ENCODE assay signal across 23 cellular contexts in genomic region chr10:48595533-48595932, GRCh38. TPM values are rescaled to one million over a fixed set of nuclear protein-coding genes. Genes with fewer than 3 reads are reported as not detected.
A peak's percentile ranks its signal among the peaks of the same experiment; 100 is the strongest.
DNase-seq lines count a peak whose midpoint lies in the region; ATAC-seq, FAIRE-seq and TF ChIP-seq lines count a peak whose summit lies in the region.
"Had no signal": no experiment of that assay in that cellular context is flagged by ENCODE, and none has a peak within 500 bp of the region (broad histone marks: within the 10 kb centered on the region; RNA-seq: fewer than 3 reads in every experiment).

No MANE protein-coding gene starts in this region.

- H3K4me1 Mint-ChIP-seq in WTC11 = peaks cover 23% of the 10 kb centered on the region
- H3K4me1 Mint-ChIP-seq: CD4-positive, CD25-positive, alpha-beta regulatory T cell; CD8-positive, alpha-beta memory T cell had no signal

- POLR2A ChIA-PET in WTC11 (lab: Charles Lee) (no interaction called here), endothelial cell of umbilical vein (lab: Charles Lee) (no interaction called here)

- no peak for ATAC-seq in left ventricle myocardium superior
- no peak for ATAC-seq in WTC11
- no peak for ATAC-seq in GM18870 (IDR thresholded peaks at IDR 0.05; ENCODE audit: unreplicated experiment)

- CTCF ChIA-PET in WTC11 (lab: Charles Lee) = interaction anchor here (1.1 to 4.0 kb wide), 8 partner anchors 8 to 151 kb away, joined by 3 to 21 read pairs (median 7); partner anchors contain the start of gene ARHGAP22
- CTCF ChIA-PET in endothelial cell of umbilical vein (lab: Charles Lee) = interaction anchor here (0.7 to 2.9 kb wide), 5 partner anchors 8 to 231 kb away, joined by 3 to 21 read pairs (median 3); no protein-coding TSS in a partner anchor

- dilution Hi-C loops in endothelial cell of umbilical vein (cut with MboI; ENCODE audit: extremely low pct_ligation_motif_present, low sequenced_read_pairs) = no loop called here

- no peaks in the 10 kb centered on the region for H3K27me3 ChIP-seq in endothelial cell of umbilical vein (ENCODE audit: control insufficient read depth in 2 of 2, insufficient read depth in 2 of 2, low read length in 2 of 2)
- H3K27me3 ChIP-seq: BE2C had no signal

- H3K9ac ChIP-seq in endothelial cell of umbilical vein (replicated peaks; ENCODE audit: extremely low read depth, insufficient read depth, low read length) = no peak overlapping the region
- H3K9ac ChIP-seq: GM23248 had no signal

- H3K27ac ChIP-seq in endothelial cell of umbilical vein (ENCODE audit: insufficient read depth, low read depth, low read length) = no peak overlapping the region
- H3K27ac ChIP-seq: GM23248 had no signal

- DNase-seq in cardiac septum (ENCODE audit: low spot score) (peak; percentile 31), left ventricle myocardium superior (no peak), WTC11 (ENCODE audit: low spot score) (no peak), endothelial cell of umbilical vein (ENCODE audit: low read depth, low spot score) (no peak), SIG-M5 (lab: John Stamatoyannopoulos, UW) (no peak), cerebellum (ENCODE audit: low spot score) (no peak)
- DNase-seq: ACHN; BE2C; C1 segment of cervical spinal cord; CD4-positive, CD25-positive, alpha-beta regulatory T cell; CD8-positive, alpha-beta memory T cell; DMS 273 treated with DMSO at 0.1 percent for 48 hours; DMS53; DND-41; EL; GM23248; HCEC 1CT; IMR-90 had no signal

- H3K79me2 ChIP-seq in endothelial cell of umbilical vein (ENCODE audit: control insufficient read depth, insufficient read depth, low read length) = peaks cover 99% of the 10 kb centered on the region

- H3K9me3 ChIP-seq in endothelial cell of umbilical vein (replicated peaks; ENCODE audit: control insufficient read depth, insufficient read depth, low read length) = no peaks in the 10 kb centered on the region
- H3K9me3 ChIP-seq: BE2C had no signal

- intact Hi-C loops in cardiac septum (cut with DNase I) (no loop called here), left ventricle myocardium superior (cut with micrococcal nuclease) (no loop called here), endothelial cell of umbilical vein (cut with micrococcal nuclease) (no loop called here)

- H3K4me3 ChIP-seq in endothelial cell of umbilical vein (replicated peaks in 1 of 3; ENCODE audit: insufficient read depth in 1 of 3, low read depth in 1 of 3, low read length in 3 of 3) = no peak overlapping the region
- H3K4me3 ChIP-seq: GM12878, GM23248 had no signal

- H3K9me1 ChIP-seq in endothelial cell of umbilical vein (replicated peaks; ENCODE audit: control insufficient read depth, extremely low read depth, insufficient read depth, low read length) = no peaks in the 10 kb centered on the region

- peaks cover 3% of the 10 kb centered on the region for H3K27me3 Mint-ChIP-seq in WTC11 (ENCODE audit: low read depth)

- H2AFZ ChIP-seq in endothelial cell of umbilical vein (ENCODE audit: low read depth, low read length) = no peak overlapping the region
- H2AFZ ChIP-seq: GM23248 had no signal

- no peak overlapping the region for H3K4me2 ChIP-seq in endothelial cell of umbilical vein (ENCODE audit: insufficient read depth, low read length)

- peak; percentile 33 for FAIRE-seq in endothelial cell of umbilical vein (lab: Jason Lieb, UNC)
- FAIRE-seq: A204.1, GM12878, H54, HTR-8/SVneo had no signal

- peaks cover 3% of the 10 kb centered on the region for H3K4me1 ChIP-seq in endothelial cell of umbilical vein (ENCODE audit: control insufficient read depth, extremely low read depth, insufficient read depth, low read length)
- H3K4me1 ChIP-seq: BE2C had no signal

- no peaks in the 10 kb centered on the region for H3K36me3 ChIP-seq in endothelial cell of umbilical vein (ENCODE audit: control insufficient read depth in 2 of 2, extremely low read depth in 1 of 2, insufficient read depth in 2 of 2, low read length in 2 of 2)
- H3K36me3 ChIP-seq: BE2C had no signal

- no peaks in the 10 kb centered on the region for H3K9me3 Mint-ChIP-seq in WTC11
- H3K9me3 Mint-ChIP-seq: CD4-positive, CD25-positive, alpha-beta regulatory T cell; CD8-positive, alpha-beta memory T cell had no signal

- H4K20me1 ChIP-seq in endothelial cell of umbilical vein (replicated peaks; ENCODE audit: control insufficient read depth, extremely low read depth, insufficient read depth, low read length) = no peaks in the 10 kb centered on the region

- BruUV-seq in endothelial cell of umbilical vein (replicated peaks; lab: Mats Ljungman, UMichigan) = no TSS peak

- H3K36me3 Mint-ChIP-seq in WTC11 = no peaks in the 10 kb centered on the region
- H3K36me3 Mint-ChIP-seq: CD4-positive, CD25-positive, alpha-beta regulatory T cell; CD8-positive, alpha-beta memory T cell had no signal

- no peak overlapping the region for H3K4me3 Mint-ChIP-seq in WTC11
- H3K4me3 Mint-ChIP-seq: CD4-positive, CD25-positive, alpha-beta regulatory T cell had no signal

- TF ChIP-seq CTCF in WTC11 (IDR thresholded peaks at IDR 0.05) (no peak), endothelial cell of umbilical vein (IDR thresholded peaks at IDR 0.05; ENCODE audit: extremely low read depth in 1 of 2, insufficient read depth in 1 of 2, low read depth in 1 of 2, low read length in 2 of 2) (no peak)

- TF ChIP-seq POLR2A in endothelial cell of umbilical vein (IDR thresholded peaks at IDR 0.05; ENCODE audit: low read depth, low read length) = no peak

- H3K27ac Mint-ChIP-seq in WTC11 = no peak overlapping the region
- H3K27ac Mint-ChIP-seq: CD4-positive, CD25-positive, alpha-beta regulatory T cell had no signal

TF ChIP-seq in WTC11, 78 proteins besides CTCF, POLR2A, EP300 and RAD21 (continues in another document):
- no peak for TF ChIP-seq CREM (CRISPR knock-in tag; IDR thresholded peaks at IDR 0.05)
- no peak for TF ChIP-seq HMGA2 (CRISPR knock-in tag; IDR thresholded peaks at IDR 0.05)
- 0 out of 2 replicates have a peak, but pooled peaks have one; percentile 16 for TF ChIP-seq GTF2I (CRISPR knock-in tag; conservative IDR thresholded peaks at IDR 0.05)
- TF ChIP-seq, protein P1, sequence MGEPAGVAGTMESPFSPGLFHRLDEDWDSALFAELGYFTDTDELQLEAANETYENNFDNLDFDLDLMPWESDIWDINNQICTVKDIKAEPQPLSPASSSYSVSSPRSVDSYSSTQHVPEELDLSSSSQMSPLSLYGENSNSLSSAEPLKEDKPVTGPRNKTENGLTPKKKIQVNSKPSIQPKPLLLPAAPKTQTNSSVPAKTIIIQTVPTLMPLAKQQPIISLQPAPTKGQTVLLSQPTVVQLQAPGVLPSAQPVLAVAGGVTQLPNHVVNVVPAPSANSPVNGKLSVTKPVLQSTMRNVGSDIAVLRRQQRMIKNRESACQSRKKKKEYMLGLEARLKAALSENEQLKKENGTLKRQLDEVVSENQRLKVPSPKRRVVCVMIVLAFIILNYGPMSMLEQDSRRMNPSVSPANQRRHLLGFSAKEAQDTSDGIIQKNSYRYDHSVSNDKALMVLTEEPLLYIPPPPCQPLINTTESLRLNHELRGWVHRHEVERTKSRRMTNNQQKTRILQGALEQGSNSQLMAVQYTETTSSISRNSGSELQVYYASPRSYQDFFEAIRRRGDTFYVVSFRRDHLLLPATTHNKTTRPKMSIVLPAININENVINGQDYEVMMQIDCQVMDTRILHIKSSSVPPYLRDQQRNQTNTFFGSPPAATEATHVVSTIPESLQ (CRISPR knock-in tag; IDR thresholded peaks at IDR 0.05) = no peak

TF ChIP-seq in endothelial cell of umbilical vein, 7 proteins besides CTCF, POLR2A, EP300 and RAD21:
- TF ChIP-seq FOS (IDR thresholded peaks at IDR 0.05; ENCODE audit: borderline replicate concordance, insufficient read depth, low read length) = no peak
- TF ChIP-seq, protein P2, sequence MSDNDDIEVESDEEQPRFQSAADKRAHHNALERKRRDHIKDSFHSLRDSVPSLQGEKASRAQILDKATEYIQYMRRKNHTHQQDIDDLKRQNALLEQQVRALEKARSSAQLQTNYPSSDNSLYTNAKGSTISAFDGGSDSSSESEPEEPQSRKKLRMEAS (IDR thresholded peaks at IDR 0.05; ENCODE audit: insufficient read depth, insufficient read length) = no peak
- TF ChIP-seq MYC (IDR thresholded peaks at IDR 0.05; ENCODE audit: low read depth, low read length) = no peak
- no peak for TF ChIP-seq EZH2 (IDR thresholded peaks at IDR 0.05; ENCODE audit: borderline replicate concordance, low read depth, low read length, severe bottlenecking)
- no peak for TF ChIP-seq JUN (IDR thresholded peaks at IDR 0.05; ENCODE audit: borderline replicate concordance, insufficient read depth, insufficient read length, low read depth)
- no peak for TF ChIP-seq POLR2AphosphoS5 (IDR thresholded peaks at IDR 0.05; ENCODE audit: insufficient read depth, low read depth, low read length)
- no peak for TF ChIP-seq GATA2 (IDR thresholded peaks at IDR 0.05; ENCODE audit: insufficient read depth, insufficient read length, low read depth, low read length)

RNA-seq across cellular contexts. Expression of gene ARHGAP22, which starts 9.3 kb away (rescaled TPM):
- total RNA-seq in cardiac septum = 4.4 TPM
- 3.4 TPM for total RNA-seq in left ventricle myocardium superior
- 8.2 to 8.6 TPM (median 8.3 TPM) in 3 replicates for total RNA-seq in WTC11 (2021)
- total RNA-seq in endothelial cell of umbilical vein = 48.6 and 50.3 TPM in 2 replicates
- polyA plus RNA-seq in endothelial cell of umbilical vein = 8.0 and 8.6 TPM in 2 replicates
- polyA plus RNA-seq in endothelial cell of umbilical vein (2011; cell fraction: cytosol; rRNA removed) = 10.2 and 10.4 TPM in 2 replicates
- 33.5 and 38.8 TPM in 2 replicates for polyA plus RNA-seq in endothelial cell of umbilical vein (2011; cell fraction: nucleus; rRNA removed)
- polyA plus RNA-seq in endothelial cell of umbilical vein (2012) = 56.6 and 69.1 TPM in 2 replicates
- 23.0 and 28.5 TPM in 2 replicates for polyA minus RNA-seq in endothelial cell of umbilical vein
- not detected for polyA minus RNA-seq in endothelial cell of umbilical vein (2011; cell fraction: cytosol; rRNA and poly(A)+ RNA removed)
- 47.4 and 50.7 TPM in 2 replicates for polyA minus RNA-seq in endothelial cell of umbilical vein (2011; cell fraction: nucleus; rRNA and poly(A)+ RNA removed)
- total RNA-seq in cerebellum = 7.7 TPM
- total RNA-seq: CD8-positive, alpha-beta memory T cell had no signal
- polyA plus RNA-seq: CD4-positive, CD25-positive, alpha-beta regulatory T cell; CD8-positive, alpha-beta memory T cell had no signal
